Comparison of ENCODE assay signal across 8 cellular contexts in genomic region chr15:76905013-76905839, GRCh38. TPM values are rescaled to one million over a fixed set of nuclear protein-coding genes. Genes with fewer than 3 reads are reported as not detected.
A peak's percentile ranks its signal among the peaks of the same experiment; 100 is the strongest.
DNase-seq lines count a peak whose midpoint lies in the region; ATAC-seq, FAIRE-seq and TF ChIP-seq lines count a peak whose summit lies in the region.

Gene SCAPER, minus strand, starts transcription at chr15:76905340. Its CDS starts 21,523 bp downstream, at chr15:76883817.

- H2AK5ac ChIP-seq in H1 (ENCODE audit: low read depth, low read length): no peak within 1 kb of the TSS
- H2AK5ac ChIP-seq in mesendoderm (ENCODE audit: low read length): no peak within 1 kb of the TSS

- H3K4me1 ChIP-seq in H1 (replicated peaks in 1 of 4; ENCODE audit: control insufficient read depth in 3 of 4, insufficient read depth in 4 of 4, low read length in 3 of 4) (peaks cover 1 to 7% (median 4%) of the 10 kb centered on the region in 4 experiments; a peak in 5 of 7 replicates), mesendoderm (ENCODE audit: control insufficient read depth, low read depth, low read length) (peaks cover 3% of the 10 kb centered on the region)

- H2AFZ ChIP-seq in H1 (ENCODE audit: low read length): peak within 1 kb of the TSS; percentile 93

- ATAC-seq in GM19468 (IDR thresholded peaks at IDR 0.05; ENCODE audit: extremely low read depth, unreplicated experiment): peak; percentile 62

- TF ChIP-seq CTCF in H1 (IDR thresholded peaks at IDR 0.05; ENCODE audit: control extremely low read depth in 1 of 3, insufficient read depth in 1 of 3, low read depth in 1 of 3, low read length in 3 of 3): no peak

- H4K5ac ChIP-seq in H1 (ENCODE audit: insufficient read length, low read depth, low read length) (peak within 1 kb of the TSS; percentile 75), mesendoderm (ENCODE audit: low read length) (no peak within 1 kb of the TSS)

- FAIRE-seq in H1 (lab: Jason Lieb, UNC): no peak

- TF ChIP-seq RAD21 in H1 (IDR thresholded peaks at IDR 0.05 in 1 of 2, conservative IDR thresholded peaks at IDR 0.05 in 1 of 2; ENCODE audit: low read depth in 2 of 2, low read length in 2 of 2): no peak

- peak within 1 kb of the TSS in 3 of 4 experiments; percentile 75 to 79 (median 76); a peak in 6 of 7 replicates for H3K9ac ChIP-seq in H1 (replicated peaks in 1 of 4; ENCODE audit: extremely low read depth in 1 of 4, low read depth in 3 of 4, low read length in 3 of 4)
- peak within 1 kb of the TSS; percentile 78 for H3K9ac ChIP-seq in mesendoderm (ENCODE audit: low read length)

- H3K79me2 ChIP-seq in H1 (ENCODE audit: control insufficient read depth in 1 of 2, insufficient read depth in 2 of 2, low read length in 2 of 2) (no peaks in the 10 kb centered on the region), mesendoderm (ENCODE audit: control insufficient read depth, insufficient read depth, low read length) (no peaks in the 10 kb centered on the region)

- H3K4me3 ChIP-seq in H1 (ENCODE audit: extremely low read depth in 1 of 4, insufficient read depth in 2 of 4, low read depth in 3 of 4, low read length in 4 of 4) (peak within 1 kb of the TSS; percentile 54 to 71 (median 63)), mesendoderm (ENCODE audit: low read length) (peak within 1 kb of the TSS; percentile 68)

- H3K4ac ChIP-seq in H1 (replicated peaks; ENCODE audit: insufficient read length, low read depth, low read length): peak within 1 kb of the TSS; percentile 21
- H3K4ac ChIP-seq in mesendoderm (ENCODE audit: low read depth, low read length): peak within 1 kb of the TSS; percentile 56

- H4K91ac ChIP-seq in H1 (replicated peaks; ENCODE audit: insufficient read length, low read length): peak within 1 kb of the TSS; percentile 61

- H3K4me2 ChIP-seq in H1 (ENCODE audit: insufficient read depth in 1 of 2, low read depth in 2 of 2, low read length in 2 of 2) (peak within 1 kb of the TSS; percentile 93 to 97), mesendoderm (ENCODE audit: low read length) (peak within 1 kb of the TSS; percentile 91)

- no peak within 1 kb of the TSS for H3K14ac ChIP-seq in H1 (ENCODE audit: insufficient read length)

- no peaks in the 10 kb centered on the region for H3K79me1 ChIP-seq in H1 (ENCODE audit: low read depth, low read length)
- H3K79me1 ChIP-seq in mesendoderm (ENCODE audit: low read length): no peaks in the 10 kb centered on the region

- H3K36me3 ChIP-seq in H1 (ENCODE audit: control insufficient read depth in 2 of 4, insufficient read depth in 4 of 4, low read length in 3 of 4): no peaks in the 10 kb centered on the region
- no peaks in the 10 kb centered on the region for H3K36me3 ChIP-seq in mesendoderm (ENCODE audit: control insufficient read depth, insufficient read depth, low read length)

- peak within 1 kb of the TSS; percentile 53; the same call in 1 of the 2 replicates for H2BK12ac ChIP-seq in H1 (ENCODE audit: low read depth, low read length)

- H3K18ac ChIP-seq in H1 (ENCODE audit: extremely low read depth, low read length) (peak within 1 kb of the TSS; percentile 52), mesendoderm (ENCODE audit: low read length) (peak within 1 kb of the TSS; percentile 44)

- peak within 1 kb of the TSS; percentile 62; the same call in 1 of the 2 replicates for H3K27ac ChIP-seq in H1 (ENCODE audit: low read depth, low read length)
- H3K27ac ChIP-seq in mesendoderm (ENCODE audit: low read depth, low read length): peak within 1 kb of the TSS; percentile 35

- H2BK15ac ChIP-seq in H1 (ENCODE audit: low read length) (no peak within 1 kb of the TSS), mesendoderm (replicated peaks; ENCODE audit: low read depth) (no peak within 1 kb of the TSS)

- H4K8ac ChIP-seq in H1 (ENCODE audit: extremely low read depth, insufficient read depth, low read length) (peak within 1 kb of the TSS; percentile 94; the same call in 1 of the 2 replicates), mesendoderm (ENCODE audit: low read depth, low read length) (no peak within 1 kb of the TSS)

- H3K27me3 ChIP-seq in H1 (replicated peaks in 1 of 4; ENCODE audit: control insufficient read depth in 3 of 4, extremely low read depth in 1 of 4, insufficient read depth in 3 of 4, low read length in 3 of 4) (peaks cover 0 to 4% (median 0%) of the 10 kb centered on the region in 4 experiments; a peak in 2 of 7 replicates), mesendoderm (ENCODE audit: insufficient read depth, low read length, poor library complexity) (no peaks in the 10 kb centered on the region)

- H4K20me1 ChIP-seq in H1 (replicated peaks in 1 of 2; ENCODE audit: control insufficient read depth in 1 of 2, insufficient read depth in 2 of 2, low read length in 2 of 2): no peaks in the 10 kb centered on the region

- H3K23me2 ChIP-seq in H1 (ENCODE audit: low read depth, low read length): peaks cover 7% of the 10 kb centered on the region

- POLR2A ChIA-PET in H1 (lab: Charles Lee; ENCODE audit: partially characterized antibody): interaction anchor here (1.1 to 1.7 kb wide), 4 partner anchors 14 to 256 kb away, joined by 3 to 14 read pairs (median 6); partner anchors contain the start of gene RCN2

- H3K23ac ChIP-seq in H1 (ENCODE audit: insufficient read length): no peak within 1 kb of the TSS
- peak within 1 kb of the TSS; percentile 66 for H3K23ac ChIP-seq in mesendoderm (ENCODE audit: low read length)

- TF ChIP-seq POLR2A in H1 (IDR thresholded peaks at IDR 0.05; ENCODE audit: control extremely low read depth in 1 of 2, low read depth in 2 of 2, low read length in 2 of 2): peak in 1 of 2 experiments; percentile 67; a peak in 2 of 3 replicates

- H2BK5ac ChIP-seq in H1 (ENCODE audit: low read depth, low read length): peak within 1 kb of the TSS; percentile 62; the same call in 1 of the 2 replicates
- H2BK5ac ChIP-seq in mesendoderm (ENCODE audit: low read length): peak within 1 kb of the TSS; percentile 85

- CTCF ChIA-PET in H1 (lab: Charles Lee; ENCODE audit: partially characterized antibody): interaction anchor here (1.6 kb wide), 1 partner anchor 37 kb away, joined by 4 read pairs; no protein-coding TSS in a partner anchor

- WGBS in H1 (ENCODE audit: extremely low coverage in 1 of 2, insufficient coverage in 1 of 2, insufficient read length in 1 of 2, insufficient replicate concordance in 2 of 2, low coverage in 1 of 2, low lambda C conversion rate in 2 of 2, missing lambda C conversion rate in 1 of 2), 2 experiments: 3% methylated on average over 53 of the region's 78 CpGs; no CpG with 5 or more reads in 1 of the 2 experiments
- WGBS in mesendoderm (ENCODE audit: extremely low coverage, insufficient coverage, low lambda C conversion rate): no CpG with 5 or more reads among the region's 78 CpGs

- H3K56ac ChIP-seq in H1 (replicated peaks; ENCODE audit: insufficient read length, low read depth, low read length) (peak within 1 kb of the TSS; percentile 75), mesendoderm (ENCODE audit: low read length) (peak within 1 kb of the TSS; percentile 95)

- peak in 1 of 2 experiments; percentile 2; a peak in 1 of 3 replicates for TF ChIP-seq EP300 in H1 (IDR thresholded peaks at IDR 0.05; ENCODE audit: borderline replicate concordance in 1 of 2, low read depth in 2 of 2, low read length in 2 of 2)

- H3K9me3 ChIP-seq in H1 (ENCODE audit: insufficient read depth in 2 of 2, low read depth in 1 of 2, low read length in 1 of 2): peaks cover 0 to 3% of the 10 kb centered on the region in 2 experiments; a peak in 2 of 4 replicates

- DNase-seq in CMK (ENCODE audit: low read depth) (peak; percentile 81), HT-29 (ENCODE audit: low spot score) (peak; percentile 92), NOMO-1 treated with DMSO at 0.1 percent for 48 hours (lab: John Stamatoyannopoulos, UW; ENCODE audit: unreplicated experiment) (peak; percentile 83), H1 (ENCODE audit: low read depth in 1 of 2, low spot score in 2 of 2) (peak; percentile 84 to 95), mesendoderm (peak; percentile 95)
- DNase-seq in activated CD8-positive, alpha-beta memory T cell treated with anti-CD3 and anti-CD28 coated beads for 48 hours (ENCODE audit: low read depth in 2 of 3, low spot score in 2 of 3): peak; percentile 87 to 90 (median 90)
- peak; percentile 89 for DNase-seq in stimulated activated CD8-positive, alpha-beta memory T cell treated with anti-CD3 and anti-CD28 coated beads, Interleukin-12 subunit alpha, Interleukin-12 subunit beta, amount 100 ng/mL, for 4 hours (ENCODE audit: low read depth)

- no peak within 1 kb of the TSS; the same call in 1 of the 2 replicates for H2BK20ac ChIP-seq in H1 (ENCODE audit: low read length)

- H2BK120ac ChIP-seq in H1 (replicated peaks; ENCODE audit: low read depth, low read length) (no peak within 1 kb of the TSS), mesendoderm (ENCODE audit: low read depth, low read length) (peak within 1 kb of the TSS; percentile 40)

TF ChIP-seq in H1, 55 proteins besides CTCF, POLR2A, EP300 and RAD21 (continues in another document):
- TF ChIP-seq CTBP2 (IDR thresholded peaks at IDR 0.05; ENCODE audit: borderline replicate concordance, insufficient read depth, insufficient read length, low read length): no peak
- no peak for TF ChIP-seq RFX5 (IDR thresholded peaks at IDR 0.05; ENCODE audit: borderline replicate concordance, low read depth, low read length)
- TF ChIP-seq POLR2AphosphoS5 (IDR thresholded peaks at IDR 0.05; ENCODE audit: low read depth, low read length): no peak
- TF ChIP-seq BRCA1 (IDR thresholded peaks at IDR 0.05; ENCODE audit: low read depth, low read length): no peak
- no peak for TF ChIP-seq FOSL1 (IDR thresholded peaks at IDR 0.05; ENCODE audit: insufficient read depth, low read depth, low read length)
- no peak for TF ChIP-seq CBX5 (IDR thresholded peaks at IDR 0.05; ENCODE audit: low read depth, low read length)
- TF ChIP-seq CHD2 (IDR thresholded peaks at IDR 0.05; ENCODE audit: low read length): no peak
- TF ChIP-seq NRF1 (IDR thresholded peaks at IDR 0.05; ENCODE audit: low read depth, low read length): peak; percentile 87
- no peak for TF ChIP-seq HDAC2 (IDR thresholded peaks at IDR 0.05; ENCODE audit: borderline replicate concordance in 1 of 2, low read depth in 2 of 2, low read length in 2 of 2)
- TF ChIP-seq SAP30 (IDR thresholded peaks at IDR 0.05; ENCODE audit: insufficient read depth, insufficient replicate concordance, low read length): no peak
- TF ChIP-seq KDM1A (IDR thresholded peaks at IDR 0.05; ENCODE audit: borderline replicate concordance, low read length): no peak

RNA-seq across cellular contexts. Expression of gene SCAPER, which starts in this region (rescaled TPM):
- 6.0 TPM in 2 replicates for total RNA-seq in HT-29 (2014; rRNA removed; shearing (Covaris generic))
- 6.8 and 6.9 TPM in 2 replicates for total RNA-seq in H1 (2021; fragmentation: NEBNext Ultra II Directional; extraction: Animal tissue kit (Norgen Biotek cat#: 25700))
- 1.4 and 1.6 TPM in 2 replicates for polyA plus RNA-seq in H1 (2011; rRNA removed)
- polyA plus RNA-seq in H1 (2011; cell fraction: cytosol; rRNA removed): 1.9 TPM
- 2.8 TPM for polyA plus RNA-seq in H1 (2011; cell fraction: nucleus; rRNA removed)
- 2.9 to 3.5 TPM (median 3.4 TPM) in 4 replicates for polyA plus RNA-seq in H1 (2012, experiment 1 of 2)
- polyA plus RNA-seq in H1 (2012, experiment 2 of 2): 0.29 TPM
- polyA plus RNA-seq in H1 (2013, experiment 1 of 2): 3.9 TPM
- polyA plus RNA-seq in H1 (2013, experiment 2 of 2): 4.4 TPM
- 2.3 and 4.5 TPM in 2 replicates for polyA minus RNA-seq in H1 (2011; rRNA and poly(A)+ RNA removed)
- polyA minus RNA-seq in H1 (2011; cell fraction: cytosol; rRNA and poly(A)+ RNA removed): 3.1 TPM
- polyA minus RNA-seq in H1 (2011; cell fraction: nucleus; rRNA and poly(A)+ RNA removed): 18.2 TPM
- polyA plus RNA-seq in mesendoderm (2013, experiment 1 of 2): 2.1 TPM
- polyA plus RNA-seq in mesendoderm (2013, experiment 2 of 2): 2.5 TPM

Comparison
In these comparisons a context has a peak if more than half of its experiments do, and no peak if none do; other contexts are left out.
1. Peak in every context shown above with its lines: DNase-seq, ATAC-seq, H3K4me3 ChIP-seq and H3K27ac ChIP-seq.